17 cellular contexts compared by ENCODE assay signal in the genomic region with DNA sequence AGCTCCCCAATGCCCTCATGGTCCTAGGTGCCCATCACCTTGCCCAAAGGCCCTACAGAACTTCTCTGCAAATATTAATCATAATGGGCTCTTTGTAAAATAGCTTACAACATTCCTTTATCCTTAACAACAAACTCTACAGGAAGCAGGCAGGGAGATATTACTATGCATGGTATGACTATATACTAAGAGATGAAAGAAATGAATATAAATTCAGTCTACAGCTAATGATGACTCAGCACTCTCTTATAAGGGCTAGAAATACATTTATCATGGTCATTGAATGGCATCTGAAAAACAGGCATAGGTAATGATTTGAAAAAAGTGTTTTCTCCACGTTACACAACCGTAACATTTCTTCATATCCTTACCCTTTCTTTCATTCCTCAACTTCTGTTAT.
DNase-seq lines count a peak whose midpoint lies in the region; FAIRE-seq and TF ChIP-seq lines count a peak whose summit lies in the region.
"Had no signal": no experiment of that assay in that cellular context is flagged by ENCODE, and none has a peak within 500 bp of the region (broad histone marks: within the 10 kb centered on the region; RNA-seq: fewer than 3 reads in every experiment).

No MANE protein-coding gene starts in this region.

- peak; percentile 50 for DNase-seq in AG10803 (ENCODE audit: low read depth)
- peak; percentile 6 for DNase-seq in HTR-8/SVneo (ENCODE audit: insufficient read length, low spot score)
- peak; percentile 62 for DNase-seq in astrocyte of the spinal cord (ENCODE audit: low read depth, low spot score)
- DNase-seq in foreskin fibroblast, result peak; percentile 43 to 68
- no peak for DNase-seq in SIG-M5 treated with dmso at 0.1 percent for 504 hours (lab: John Stamatoyannopoulos, UW; ENCODE audit: unreplicated experiment)
- no peak for DNase-seq in NCI-H1105 treated with DMSO at 0.1 percent for 48 hours (lab: John Stamatoyannopoulos, UW)
- DNase-seq in NCI-H1048 (lab: John Stamatoyannopoulos, UW), result no peak
- no peak for DNase-seq in HK-2 (ENCODE audit: unreplicated experiment)
- DNase-seq: activated B cell treated with CpG ODN at 0.5 μM for 24 hours; activated naive CD4-positive, alpha-beta T cell treated with anti-CD3 and anti-CD28 coated beads, Interleukin-2, amount 10 ng/mL, durations not matched to agents 7 days and 5 days; AML-193; islet precursor cell; Karpas-422; NCI-H2029; NCI-H526 had no signal

- no peak overlapping the region for H3K4me3 ChIP-seq in AG10803 (ENCODE audit: low read length)
- no peak overlapping the region for H3K4me3 ChIP-seq in astrocyte of the spinal cord (ENCODE audit: low read depth, low read length)
- H3K4me3 ChIP-seq in foreskin fibroblast (ENCODE audit: low read depth in 1 of 2, low read length in 2 of 2), result no peak overlapping the region
- H3K4me3 ChIP-seq: PC-9, tibial nerve had no signal

- no peak for TF ChIP-seq CTCF in AG10803 (conservative IDR thresholded peaks at IDR 0.05; ENCODE audit: low read length)
- TF ChIP-seq CTCF in astrocyte of the spinal cord (IDR thresholded peaks at IDR 0.05; ENCODE audit: low read depth, low read length), result no peak
- TF ChIP-seq CTCF in foreskin fibroblast (IDR thresholded peaks at IDR 0.05; ENCODE audit: low read depth, low read length), result no peak

- in situ Hi-C loops in astrocyte of the spinal cord (cut with HindIII; ENCODE audit: low sequenced_read_pairs), result no loop called here

- FAIRE-seq in HTR-8/SVneo (lab: Jason Lieb, UNC), result no peak

Comparison
In these comparisons a context has a peak if more than half of its experiments do, and no peak if none do; other contexts are left out.
1. DNase-seq: peak in AG10803 (single experiment), HTR-8/SVneo (single experiment), astrocyte of the spinal cord (single experiment) and foreskin fibroblast (2 of 2); none in SIG-M5 treated with dmso at 0.1 percent for 504 hours (single experiment), NCI-H1105 treated with DMSO at 0.1 percent for 48 hours (single experiment), NCI-H1048 (single experiment) and HK-2 (single experiment).